Comparison of ENCODE assay signal across 1 cellular context in the genomic region with DNA sequence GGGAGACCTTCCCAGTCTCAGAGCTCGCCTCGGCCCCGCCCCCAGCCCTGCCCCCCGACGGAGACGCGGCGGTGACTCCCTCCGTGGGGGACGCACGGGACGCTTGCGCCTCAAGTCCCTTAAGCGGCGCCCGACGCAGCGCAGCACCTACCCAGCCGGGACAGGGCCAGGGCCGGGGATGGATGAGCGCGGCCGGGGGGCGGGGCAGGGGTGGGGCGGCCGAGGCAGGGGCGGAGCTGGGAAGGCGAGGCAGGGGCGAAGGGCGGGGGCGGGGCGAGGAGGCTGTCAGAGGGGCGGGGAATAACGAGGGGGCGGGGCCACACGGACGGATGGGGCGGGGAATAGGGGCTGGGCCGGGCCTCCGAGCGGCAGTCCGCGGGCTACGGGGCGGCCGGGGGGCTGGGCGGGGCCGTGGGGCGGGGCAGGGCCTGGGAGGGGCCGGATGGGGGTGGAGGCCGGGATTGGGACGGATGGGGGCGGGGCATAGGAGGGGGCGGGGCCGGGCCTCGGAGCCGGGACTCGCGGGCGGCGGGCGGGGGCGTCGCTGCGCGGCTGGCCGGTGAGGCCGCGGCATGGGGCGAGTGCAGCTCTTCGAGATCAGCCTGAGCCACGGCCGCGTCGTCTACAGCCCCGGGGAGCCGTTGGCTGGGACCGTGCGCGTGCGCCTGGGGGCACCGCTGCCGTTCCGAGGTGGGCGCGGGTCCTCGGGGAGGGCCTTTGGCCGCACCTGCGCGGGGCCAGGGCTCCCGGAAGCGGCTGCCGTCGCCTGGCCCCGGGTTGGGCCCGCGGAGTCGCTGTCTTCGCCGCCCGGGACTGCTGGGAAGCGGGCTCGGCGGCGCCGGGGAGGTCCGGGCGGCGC.
TF ChIP-seq lines count a peak whose summit lies in the region.

A gene with protein sequence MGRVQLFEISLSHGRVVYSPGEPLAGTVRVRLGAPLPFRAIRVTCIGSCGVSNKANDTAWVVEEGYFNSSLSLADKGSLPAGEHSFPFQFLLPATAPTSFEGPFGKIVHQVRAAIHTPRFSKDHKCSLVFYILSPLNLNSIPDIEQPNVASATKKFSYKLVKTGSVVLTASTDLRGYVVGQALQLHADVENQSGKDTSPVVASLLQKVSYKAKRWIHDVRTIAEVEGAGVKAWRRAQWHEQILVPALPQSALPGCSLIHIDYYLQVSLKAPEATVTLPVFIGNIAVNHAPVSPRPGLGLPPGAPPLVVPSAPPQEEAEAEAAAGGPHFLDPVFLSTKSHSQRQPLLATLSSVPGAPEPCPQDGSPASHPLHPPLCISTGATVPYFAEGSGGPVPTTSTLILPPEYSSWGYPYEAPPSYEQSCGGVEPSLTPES (plus strand): TSS at position 541 of the 859 bp plus-strand sequence. CDS start 32 bp downstream, at position 573.

TF ChIP-seq in WTC11, 78 proteins besides CTCF, POLR2A, EP300 and RAD21 (continued from another document):
- TF ChIP-seq, protein P1, sequence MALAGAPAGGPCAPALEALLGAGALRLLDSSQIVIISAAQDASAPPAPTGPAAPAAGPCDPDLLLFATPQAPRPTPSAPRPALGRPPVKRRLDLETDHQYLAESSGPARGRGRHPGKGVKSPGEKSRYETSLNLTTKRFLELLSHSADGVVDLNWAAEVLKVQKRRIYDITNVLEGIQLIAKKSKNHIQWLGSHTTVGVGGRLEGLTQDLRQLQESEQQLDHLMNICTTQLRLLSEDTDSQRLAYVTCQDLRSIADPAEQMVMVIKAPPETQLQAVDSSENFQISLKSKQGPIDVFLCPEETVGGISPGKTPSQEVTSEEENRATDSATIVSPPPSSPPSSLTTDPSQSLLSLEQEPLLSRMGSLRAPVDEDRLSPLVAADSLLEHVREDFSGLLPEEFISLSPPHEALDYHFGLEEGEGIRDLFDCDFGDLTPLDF (CRISPR knock-in tag; IDR thresholded peaks at IDR 0.05): no peak
- peak; percentile 30; the same call in 1 of the 2 replicates for TF ChIP-seq MYBL2 (CRISPR knock-in tag; IDR thresholded peaks at IDR 0.05)
- no peak; the same call in none of the 2 replicates for TF ChIP-seq TP53 (CRISPR knock-in tag; IDR thresholded peaks at IDR 0.05)
- 0 out of 2 replicates have a peak, but pooled peaks have one; percentile 79 for TF ChIP-seq ZNF416 (CRISPR knock-in tag; IDR thresholded peaks at IDR 0.05)
- peak; percentile 16; the same call in 1 of the 2 replicates for TF ChIP-seq FOXK1 (CRISPR knock-in tag; IDR thresholded peaks at IDR 0.05)
- TF ChIP-seq, protein P2, sequence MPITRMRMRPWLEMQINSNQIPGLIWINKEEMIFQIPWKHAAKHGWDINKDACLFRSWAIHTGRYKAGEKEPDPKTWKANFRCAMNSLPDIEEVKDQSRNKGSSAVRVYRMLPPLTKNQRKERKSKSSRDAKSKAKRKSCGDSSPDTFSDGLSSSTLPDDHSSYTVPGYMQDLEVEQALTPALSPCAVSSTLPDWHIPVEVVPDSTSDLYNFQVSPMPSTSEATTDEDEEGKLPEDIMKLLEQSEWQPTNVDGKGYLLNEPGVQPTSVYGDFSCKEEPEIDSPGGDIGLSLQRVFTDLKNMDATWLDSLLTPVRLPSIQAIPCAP (CRISPR knock-in tag; IDR thresholded peaks at IDR 0.05): no peak
- no peak for TF ChIP-seq ETV6 (CRISPR knock-in tag; IDR thresholded peaks at IDR 0.05)
- no peak for TF ChIP-seq ZNF671 (CRISPR knock-in tag; IDR thresholded peaks at IDR 0.05)
- TF ChIP-seq, protein P3, sequence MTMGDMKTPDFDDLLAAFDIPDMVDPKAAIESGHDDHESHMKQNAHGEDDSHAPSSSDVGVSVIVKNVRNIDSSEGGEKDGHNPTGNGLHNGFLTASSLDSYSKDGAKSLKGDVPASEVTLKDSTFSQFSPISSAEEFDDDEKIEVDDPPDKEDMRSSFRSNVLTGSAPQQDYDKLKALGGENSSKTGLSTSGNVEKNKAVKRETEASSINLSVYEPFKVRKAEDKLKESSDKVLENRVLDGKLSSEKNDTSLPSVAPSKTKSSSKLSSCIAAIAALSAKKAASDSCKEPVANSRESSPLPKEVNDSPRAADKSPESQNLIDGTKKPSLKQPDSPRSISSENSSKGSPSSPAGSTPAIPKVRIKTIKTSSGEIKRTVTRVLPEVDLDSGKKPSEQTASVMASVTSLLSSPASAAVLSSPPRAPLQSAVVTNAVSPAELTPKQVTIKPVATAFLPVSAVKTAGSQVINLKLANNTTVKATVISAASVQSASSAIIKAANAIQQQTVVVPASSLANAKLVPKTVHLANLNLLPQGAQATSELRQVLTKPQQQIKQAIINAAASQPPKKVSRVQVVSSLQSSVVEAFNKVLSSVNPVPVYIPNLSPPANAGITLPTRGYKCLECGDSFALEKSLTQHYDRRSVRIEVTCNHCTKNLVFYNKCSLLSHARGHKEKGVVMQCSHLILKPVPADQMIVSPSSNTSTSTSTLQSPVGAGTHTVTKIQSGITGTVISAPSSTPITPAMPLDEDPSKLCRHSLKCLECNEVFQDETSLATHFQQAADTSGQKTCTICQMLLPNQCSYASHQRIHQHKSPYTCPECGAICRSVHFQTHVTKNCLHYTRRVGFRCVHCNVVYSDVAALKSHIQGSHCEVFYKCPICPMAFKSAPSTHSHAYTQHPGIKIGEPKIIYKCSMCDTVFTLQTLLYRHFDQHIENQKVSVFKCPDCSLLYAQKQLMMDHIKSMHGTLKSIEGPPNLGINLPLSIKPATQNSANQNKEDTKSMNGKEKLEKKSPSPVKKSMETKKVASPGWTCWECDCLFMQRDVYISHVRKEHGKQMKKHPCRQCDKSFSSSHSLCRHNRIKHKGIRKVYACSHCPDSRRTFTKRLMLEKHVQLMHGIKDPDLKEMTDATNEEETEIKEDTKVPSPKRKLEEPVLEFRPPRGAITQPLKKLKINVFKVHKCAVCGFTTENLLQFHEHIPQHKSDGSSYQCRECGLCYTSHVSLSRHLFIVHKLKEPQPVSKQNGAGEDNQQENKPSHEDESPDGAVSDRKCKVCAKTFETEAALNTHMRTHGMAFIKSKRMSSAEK (CRISPR knock-in tag; IDR thresholded peaks at IDR 0.05; ENCODE audit: borderline replicate concordance): no peak
- TF ChIP-seq CREB1 (CRISPR knock-in tag; IDR thresholded peaks at IDR 0.05): no peak
- TF ChIP-seq SP1 (CRISPR knock-in tag; conservative IDR thresholded peaks at IDR 0.05): peak; percentile 66
- TF ChIP-seq, protein P4, sequence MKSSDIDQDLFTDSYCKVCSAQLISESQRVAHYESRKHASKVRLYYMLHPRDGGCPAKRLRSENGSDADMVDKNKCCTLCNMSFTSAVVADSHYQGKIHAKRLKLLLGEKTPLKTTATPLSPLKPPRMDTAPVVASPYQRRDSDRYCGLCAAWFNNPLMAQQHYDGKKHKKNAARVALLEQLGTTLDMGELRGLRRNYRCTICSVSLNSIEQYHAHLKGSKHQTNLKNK (CRISPR knock-in tag; IDR thresholded peaks at IDR 0.05): no peak
- TF ChIP-seq, protein P5, sequence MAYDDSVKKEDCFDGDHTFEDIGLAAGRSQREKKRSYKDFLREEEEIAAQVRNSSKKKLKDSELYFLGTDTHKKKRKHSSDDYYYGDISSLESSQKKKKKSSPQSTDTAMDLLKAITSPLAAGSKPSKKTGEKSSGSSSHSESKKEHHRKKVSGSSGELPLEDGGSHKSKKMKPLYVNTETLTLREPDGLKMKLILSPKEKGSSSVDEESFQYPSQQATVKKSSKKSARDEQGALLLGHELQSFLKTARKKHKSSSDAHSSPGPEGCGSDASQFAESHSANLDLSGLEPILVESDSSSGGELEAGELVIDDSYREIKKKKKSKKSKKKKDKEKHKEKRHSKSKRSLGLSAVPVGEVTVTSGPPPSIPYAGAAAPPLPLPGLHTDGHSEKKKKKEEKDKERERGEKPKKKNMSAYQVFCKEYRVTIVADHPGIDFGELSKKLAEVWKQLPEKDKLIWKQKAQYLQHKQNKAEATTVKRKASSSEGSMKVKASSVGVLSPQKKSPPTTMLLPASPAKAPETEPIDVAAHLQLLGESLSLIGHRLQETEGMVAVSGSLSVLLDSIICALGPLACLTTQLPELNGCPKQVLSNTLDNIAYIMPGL (CRISPR knock-in tag; IDR thresholded peaks at IDR 0.05): 0 out of 2 replicates have a peak, but pooled peaks have one; percentile 25
- TF ChIP-seq SMAD3 (CRISPR knock-in tag; IDR thresholded peaks at IDR 0.05; ENCODE audit: borderline replicate concordance): no peak
